10 cellular contexts compared by ENCODE assay signal in the genomic region with DNA sequence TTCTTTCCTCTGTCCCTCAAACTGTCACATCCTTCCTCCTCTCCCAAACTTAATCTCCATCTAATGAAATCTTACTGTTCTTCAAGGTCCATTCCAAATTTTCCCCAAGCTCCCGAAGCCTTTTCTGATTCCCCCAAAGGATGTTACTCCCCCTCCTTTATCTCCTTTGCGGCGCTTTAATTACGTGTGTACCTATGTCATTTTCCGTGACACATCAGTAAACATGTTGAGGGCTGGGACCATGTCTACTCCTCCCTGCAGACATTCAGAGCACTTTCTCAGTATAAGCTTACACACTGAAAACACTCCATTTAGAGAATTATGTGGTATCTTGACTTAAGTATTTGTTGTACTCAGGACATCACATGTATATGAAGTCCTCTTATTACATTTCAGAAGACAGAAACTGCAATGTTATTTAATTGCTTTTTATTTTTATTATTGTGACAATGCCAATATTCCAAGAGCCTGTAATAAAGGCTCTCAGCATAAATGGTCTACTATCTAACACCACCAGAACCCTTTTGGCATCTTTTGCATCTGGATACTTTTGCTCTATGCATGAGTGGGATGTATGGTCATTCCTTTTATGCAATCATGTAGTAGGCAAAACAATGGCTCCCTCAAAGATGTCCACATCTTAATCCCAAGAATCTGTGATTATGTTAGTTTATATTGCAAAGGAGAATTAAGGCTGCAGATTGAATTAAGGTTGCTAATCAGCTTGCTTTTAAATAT. TPM values are rescaled to one million over a fixed set of nuclear protein-coding genes. Genes with fewer than 3 reads are reported as not detected.
DNase-seq lines count a peak whose midpoint lies in the region; TF ChIP-seq lines count a peak whose summit lies in the region.
"Had no signal": no experiment of that assay in that cellular context is flagged by ENCODE, and none has a peak within 500 bp of the region (broad histone marks: within the 10 kb centered on the region; RNA-seq: fewer than 3 reads in every experiment).

No MANE protein-coding gene starts in this region.

- 95% methylated on average over 5 of the region's 5 CpGs for WGBS in smooth muscle cell (ENCODE audit: low lambda C conversion rate)

- H3K27me3 ChIP-seq in HL-60 (ENCODE audit: insufficient read depth, poor library complexity, severe bottlenecking) (no peaks in the 10 kb centered on the region), osteoblast (ENCODE audit: insufficient read depth, low read length) (no peaks in the 10 kb centered on the region), smooth muscle cell (ENCODE audit: low read depth) (no peaks in the 10 kb centered on the region)

- H3K4me2 ChIP-seq in osteoblast (ENCODE audit: insufficient read depth, low read length), result no peak overlapping the region
- H3K4me2 ChIP-seq in smooth muscle cell, result no peak overlapping the region

- no peaks in the 10 kb centered on the region for H3K36me3 ChIP-seq in osteoblast (ENCODE audit: insufficient read depth, low read length)
- no peaks in the 10 kb centered on the region for H3K36me3 ChIP-seq in smooth muscle cell (ENCODE audit: low read depth)

- H3K9me3 ChIP-seq in osteoblast (ENCODE audit: low read depth, low read length), result no peaks in the 10 kb centered on the region
- no peaks in the 10 kb centered on the region for H3K9me3 ChIP-seq in smooth muscle cell (replicated peaks; ENCODE audit: low read depth)

- H3K4me1 ChIP-seq in osteoblast (ENCODE audit: insufficient read depth, low read length), result peaks cover 6% of the 10 kb centered on the region
- H3K4me1 ChIP-seq in smooth muscle cell (ENCODE audit: low read depth), result no peaks in the 10 kb centered on the region

- H2AFZ ChIP-seq in osteoblast (ENCODE audit: low read length) (no peak overlapping the region), smooth muscle cell (ENCODE audit: low read depth) (no peak overlapping the region)

- peak overlapping the region; percentile 86 for H3K4me3 Mint-ChIP-seq in activated CD4-positive, alpha-beta T cell treated with anti-CD3 and anti-CD28 coated beads, Interleukin-2, amount 10 ng/mL, durations not matched to agents 24 days and 14 days
- H3K4me3 Mint-ChIP-seq in activated naive CD8-positive, alpha-beta T cell treated with anti-CD3 and anti-CD28 coated beads for 36 hours, result peak overlapping the region; percentile 91
- H3K4me3 Mint-ChIP-seq in osteocyte (ENCODE audit: unreplicated experiment), result peak overlapping the region; percentile 64

- H3K79me2 ChIP-seq in osteoblast (ENCODE audit: insufficient read depth, low read length) (peaks cover 10% of the 10 kb centered on the region), smooth muscle cell (ENCODE audit: low read depth) (no peaks in the 10 kb centered on the region)

- DNase-seq in activated CD4-positive, alpha-beta T cell treated with anti-CD3 and anti-CD28 coated beads, Interleukin-2, amount 10 ng/mL, durations not matched to agents 24 days and 14 days, result no peak
- DNase-seq in activated CD4-positive, alpha-beta T cell treated with anti-CD3 and anti-CD28 coated beads for 48 hours, result no peak
- DNase-seq in HL-60 (ENCODE audit: low read depth in 1 of 2, low spot score in 1 of 2), result peak; percentile 11 to 32
- no peak for DNase-seq in activated naive CD8-positive, alpha-beta T cell treated with anti-CD3 and anti-CD28 coated beads for 36 hours
- no peak for DNase-seq in osteocyte (ENCODE audit: extremely low spot score, unreplicated experiment)
- DNase-seq in osteoblast (ENCODE audit: insufficient read length, low spot score, missing footprints), result no peak
- no peak for DNase-seq in stimulated activated CD4-positive, alpha-beta T cell treated with anti-CD3 and anti-CD28 coated beads, Interleukin-4, amount 100 ng/mL, for 1 hour
- DNase-seq in smooth muscle cell (lab: John Stamatoyannopoulos, UW; ENCODE audit: unreplicated experiment), result no peak
- DNase-seq: cerebellar nuclear complex, mesendoderm had no signal

- TF ChIP-seq CTCF in HL-60 (IDR thresholded peaks at IDR 0.05; ENCODE audit: insufficient read depth, low read length), result no peak
- TF ChIP-seq CTCF in osteocyte (IDR thresholded peaks at IDR 0.05), result no peak
- no peak for TF ChIP-seq CTCF in osteoblast (IDR thresholded peaks at IDR 0.05; ENCODE audit: extremely low read depth, low read depth, low read length)
- no peak for TF ChIP-seq CTCF in smooth muscle cell (IDR thresholded peaks at IDR 0.05; ENCODE audit: borderline replicate concordance, insufficient read depth, poor library complexity, severe bottlenecking)

- H3K4me3 ChIP-seq in HL-60 (replicated peaks; ENCODE audit: insufficient read depth, low read length) (peak overlapping the region; percentile 51), osteoblast (ENCODE audit: insufficient read depth, low read length) (no peak overlapping the region), smooth muscle cell (no peak overlapping the region)

- H3K9me3 Mint-ChIP-seq in activated CD4-positive, alpha-beta T cell treated with anti-CD3 and anti-CD28 coated beads, Interleukin-2, amount 10 ng/mL, durations not matched to agents 24 days and 14 days, result no peaks in the 10 kb centered on the region
- no peaks in the 10 kb centered on the region for H3K9me3 Mint-ChIP-seq in activated naive CD8-positive, alpha-beta T cell treated with anti-CD3 and anti-CD28 coated beads for 36 hours
- no peaks in the 10 kb centered on the region for H3K9me3 Mint-ChIP-seq in osteocyte (ENCODE audit: unreplicated experiment)

- H3K27me3 Mint-ChIP-seq in activated CD4-positive, alpha-beta T cell treated with anti-CD3 and anti-CD28 coated beads, Interleukin-2, amount 10 ng/mL, durations not matched to agents 24 days and 14 days, result no peaks in the 10 kb centered on the region
- no peaks in the 10 kb centered on the region for H3K27me3 Mint-ChIP-seq in activated naive CD8-positive, alpha-beta T cell treated with anti-CD3 and anti-CD28 coated beads for 36 hours
- H3K27me3 Mint-ChIP-seq in osteocyte (ENCODE audit: unreplicated experiment), result no peaks in the 10 kb centered on the region

- intact Hi-C loops in activated CD4-positive, alpha-beta T cell treated with anti-CD3 and anti-CD28 coated beads, Interleukin-2, amount 10 ng/mL, durations not matched to agents 24 days and 14 days (cut with micrococcal nuclease), result loop anchor here (2.0 kb wide), 2 partner anchors 193 to 1701 kb away; partner anchors contain the start of gene MMADHC

- peaks cover 30% of the 10 kb centered on the region for H3K36me3 Mint-ChIP-seq in activated CD4-positive, alpha-beta T cell treated with anti-CD3 and anti-CD28 coated beads, Interleukin-2, amount 10 ng/mL, durations not matched to agents 24 days and 14 days (ENCODE audit: low read depth)
- peaks cover 31% of the 10 kb centered on the region for H3K36me3 Mint-ChIP-seq in activated naive CD8-positive, alpha-beta T cell treated with anti-CD3 and anti-CD28 coated beads for 36 hours
- no peaks in the 10 kb centered on the region for H3K36me3 Mint-ChIP-seq in osteocyte (ENCODE audit: unreplicated experiment)

- peak overlapping the region; percentile 97 for H3K27ac Mint-ChIP-seq in activated CD4-positive, alpha-beta T cell treated with anti-CD3 and anti-CD28 coated beads, Interleukin-2, amount 10 ng/mL, durations not matched to agents 24 days and 14 days
- H3K27ac Mint-ChIP-seq in activated naive CD8-positive, alpha-beta T cell treated with anti-CD3 and anti-CD28 coated beads for 36 hours, result peak overlapping the region; percentile 96
- H3K27ac Mint-ChIP-seq in osteocyte (ENCODE audit: unreplicated experiment), result peak overlapping the region; percentile 55

- H3F3A ChIP-seq in smooth muscle cell (ENCODE audit: low read depth), result no peaks in the 10 kb centered on the region

- H3K27ac ChIP-seq in HL-60 (replicated peaks) (peak overlapping the region; percentile 100), osteoblast (ENCODE audit: low read depth, low read length) (no peak overlapping the region), smooth muscle cell (ENCODE audit: low read depth) (no peak overlapping the region)

- H3K4me1 Mint-ChIP-seq in activated CD4-positive, alpha-beta T cell treated with anti-CD3 and anti-CD28 coated beads, Interleukin-2, amount 10 ng/mL, durations not matched to agents 24 days and 14 days, result peaks cover 35% of the 10 kb centered on the region
- H3K4me1 Mint-ChIP-seq in activated naive CD8-positive, alpha-beta T cell treated with anti-CD3 and anti-CD28 coated beads for 36 hours, result peaks cover 43% of the 10 kb centered on the region
- peaks cover 26% of the 10 kb centered on the region for H3K4me1 Mint-ChIP-seq in osteocyte (ENCODE audit: unreplicated experiment)

- H4K20me1 ChIP-seq in osteoblast (ENCODE audit: insufficient read depth, low read length) (no peaks in the 10 kb centered on the region), smooth muscle cell (ENCODE audit: low read depth) (no peaks in the 10 kb centered on the region)

- no peak overlapping the region for H3K9ac ChIP-seq in smooth muscle cell (ENCODE audit: low read depth)

RNA-seq across cellular contexts. Expression of gene NMI, which starts 1.8 kb away (rescaled TPM):
- total RNA-seq in activated CD4-positive, alpha-beta T cell treated with anti-CD3 and anti-CD28 coated beads, Interleukin-2, amount 10 ng/mL, durations not matched to agents 24 days and 14 days, result 36.7 and 37.2 TPM in 2 replicates
- total RNA-seq in activated naive CD8-positive, alpha-beta T cell treated with anti-CD3 and anti-CD28 coated beads for 36 hours, result 10 to 100 TPM; 43.8 to 46.2 TPM
- 16.2 and 17.2 TPM in 2 replicates for total RNA-seq in osteocyte
- total RNA-seq in osteoblast, result 15.9 and 21.0 TPM in 2 replicates
- 2.4 and 4.3 TPM in 2 replicates for total RNA-seq in smooth muscle cell
- polyA plus RNA-seq in smooth muscle cell, result 2.5 and 4.8 TPM in 2 replicates

RNA-seq across cellular contexts. Expression of gene RBM43, which starts 26.0 kb away (rescaled TPM):
- total RNA-seq in activated CD4-positive, alpha-beta T cell treated with anti-CD3 and anti-CD28 coated beads, Interleukin-2, amount 10 ng/mL, durations not matched to agents 24 days and 14 days, result 2.5 and 3.4 TPM in 2 replicates
- total RNA-seq in activated naive CD8-positive, alpha-beta T cell treated with anti-CD3 and anti-CD28 coated beads for 36 hours, result 1 to 10 TPM; 4.2 to 4.8 TPM
- 5.0 and 6.9 TPM in 2 replicates for total RNA-seq in osteocyte
- total RNA-seq in osteoblast, result 11.6 and 12.1 TPM in 2 replicates
- 3.9 and 4.2 TPM in 2 replicates for total RNA-seq in smooth muscle cell
- polyA plus RNA-seq in smooth muscle cell, result 0.47 and 1.3 TPM in 2 replicates

Comparison
In these comparisons a context has a peak if more than half of its experiments do, and no peak if none do; other contexts are left out.
1. DNase-seq: peak in HL-60 (2 of 2); none in activated CD4-positive, alpha-beta T cell treated with anti-CD3 and anti-CD28 coated beads, Interleukin-2, amount 10 ng/mL, durations not matched to agents 24 days and 14 days (single experiment), activated CD4-positive, alpha-beta T cell treated with anti-CD3 and anti-CD28 coated beads for 48 hours (single experiment), activated naive CD8-positive, alpha-beta T cell treated with anti-CD3 and anti-CD28 coated beads for 36 hours (single experiment), osteocyte (single experiment), osteoblast (single experiment), stimulated activated CD4-positive, alpha-beta T cell treated with anti-CD3 and anti-CD28 coated beads, Interleukin-4, amount 100 ng/mL, for 1 hour (single experiment) and smooth muscle cell (single experiment).
2. Peak in every context shown above with its lines, with median percentiles within 50 percentile points of each other: H3K27ac Mint-ChIP-seq and H3K4me3 Mint-ChIP-seq.